In genomic region chr12:84877340-84877739, GRCh38 we compare ENCODE assay signal across 24 cellular contexts. TPM values are rescaled to one million over a fixed set of nuclear protein-coding genes. Genes with fewer than 3 reads are reported as not detected.
"Had no signal": no experiment of that assay in that cellular context is flagged by ENCODE, and none has a peak within 500 bp of the region (broad histone marks: within the 10 kb centered on the region; RNA-seq: fewer than 3 reads in every experiment).

No MANE protein-coding gene starts in this region.

- DNase-seq: activated CD4-positive, alpha-beta T cell treated with anti-CD3 and anti-CD28 coated beads for 4 hours; activated CD8-positive, alpha-beta memory T cell treated with anti-CD3 and anti-CD28 coated beads, Interleukin-2, amount 50 U/mL, for 4 hours; activated CD8-positive, alpha-beta T cell treated with anti-CD3 and anti-CD28 coated beads for 36 hours; activated gamma-delta T cell treated with Interleukin-2 at 50 U/mL for 16 hours; activated naive CD4-positive, alpha-beta T cell treated with anti-CD3 and anti-CD28 coated beads, Interleukin-2, amount 10 ng/mL, durations not matched to agents 7 days and 5 days; activated naive CD8-positive, alpha-beta T cell treated with anti-CD3 and anti-CD28 coated beads for 36 hours; activated T-cell treated with anti-CD3 and anti-CD28 coated beads, Interleukin-2, amount 50 U/mL, for 72 hours; brain microvascular endothelial cell; cerebellar nuclear complex; NCI-H1105 treated with DMSO at 0.1 percent for 48 hours; NCI-H1436 treated with DMSO at 0.1 percent for 48 hours; NCI-H187 treated with DMSO at 0.1 percent for 48 hours; NCI-H2081 treated with DMSO at 0.1 percent for 48 hours; NCI-H2227 treated with DMSO at 0.1 percent for 48 hours; NCI-H526; NCI-H82; SIG-M5; T-cell; T-helper 2 cell; T1000; WERI-Rb-1 had no signal

- H3K27me3 ChIP-seq: brain microvascular endothelial cell had no signal

- H3K27ac ChIP-seq: brain microvascular endothelial cell, WERI-Rb-1 had no signal

- H3K36me3 ChIP-seq: brain microvascular endothelial cell, WERI-Rb-1 had no signal

RNA-seq across cellular contexts. Expression of gene SLC6A15, which starts 35.3 kb away (rescaled TPM):
- total RNA-seq: activated CD8-positive, alpha-beta T cell treated with anti-CD3 and anti-CD28 coated beads for 36 hours; activated T-helper 2 cell treated with anti-CD3 and anti-CD28 coated beads, Interferon-gamma antibody, Interleukin-2, Interleukin-4, amounts not matched to agents 10 μg/mL and 5 μg/mL and 100 μg/mL, durations not matched to agents 14 hours and 24 hours and 36 hours; cardiac septum; OCI-LY7 had no signal
